16 cellular contexts compared by ENCODE assay signal in the genomic region with DNA sequence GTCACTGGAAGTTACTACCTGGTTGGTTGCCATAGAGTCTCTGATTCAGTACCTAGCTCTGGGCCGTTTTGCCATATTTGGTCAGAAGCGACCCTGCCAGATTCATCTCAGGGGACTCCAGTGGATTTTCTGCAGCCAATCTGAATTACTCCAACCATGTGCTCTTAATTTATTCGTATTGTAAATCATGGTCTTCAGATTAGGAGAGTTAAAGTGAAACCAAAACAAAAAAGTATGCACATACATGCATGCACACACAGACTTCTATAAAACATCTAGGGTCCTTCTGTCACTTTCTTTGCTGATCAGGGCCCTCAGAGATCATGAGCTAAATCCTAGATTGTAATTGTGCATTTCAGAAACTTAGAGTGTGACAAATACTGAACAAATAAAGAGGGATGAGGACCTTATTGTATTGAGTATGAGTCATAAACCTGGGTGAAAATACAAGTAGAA.
DNase-seq lines count a peak whose midpoint lies in the region; ATAC-seq and TF ChIP-seq lines count a peak whose summit lies in the region.
"Had no signal": no experiment of that assay in that cellular context is flagged by ENCODE, and none has a peak within 500 bp of the region (broad histone marks: within the 10 kb centered on the region; RNA-seq: fewer than 3 reads in every experiment).

No MANE protein-coding gene starts in this region.

- H3K79me2 ChIP-seq in ACC112 (ENCODE audit: control insufficient read depth, insufficient read depth, low read length, unreplicated experiment) (no peaks in the 10 kb centered on the region), OCI-LY3 (ENCODE audit: low read length) (no peaks in the 10 kb centered on the region), fibroblast of lung (ENCODE audit: control insufficient read depth, insufficient read depth, low read length) (no peaks in the 10 kb centered on the region)

- no peaks in the 10 kb centered on the region for H3K36me3 ChIP-seq in ACC112 (ENCODE audit: insufficient read depth, low read length)
- no peaks in the 10 kb centered on the region for H3K36me3 ChIP-seq in OCI-LY3 (replicated peaks; ENCODE audit: low read depth, low read length)
- no peaks in the 10 kb centered on the region for H3K36me3 ChIP-seq in fibroblast of lung (ENCODE audit: control insufficient read depth, insufficient read depth, low read length)
- H3K36me3 ChIP-seq: gastrocnemius medialis had no signal

- H3K4me3 ChIP-seq in ACC112 (ENCODE audit: low read depth, low read length) = peak overlapping the region; percentile 67
- H3K4me3 ChIP-seq in OCI-LY3 (ENCODE audit: low read length) = no peak overlapping the region
- peak overlapping the region in 2 of 4 experiments; percentile 1 to 13 for H3K4me3 ChIP-seq in fibroblast of lung (replicated peaks in 1 of 4; ENCODE audit: control extremely low read depth in 1 of 4, insufficient read depth in 1 of 4, low read depth in 3 of 4, low read length in 4 of 4)
- H3K4me3 ChIP-seq: dorsolateral prefrontal cortex, gastrocnemius medialis had no signal

- H3K27ac ChIP-seq in ACC112 (ENCODE audit: low read depth, low read length) (no peak overlapping the region), OCI-LY3 (ENCODE audit: low read length) (no peak overlapping the region), fibroblast of lung (ENCODE audit: insufficient read depth, low read length) (no peak overlapping the region)
- H3K27ac ChIP-seq: gastrocnemius medialis had no signal

- H3K9ac ChIP-seq in OCI-LY3 (ENCODE audit: low read length) = no peak overlapping the region
- no peak overlapping the region for H3K9ac ChIP-seq in fibroblast of lung (ENCODE audit: insufficient read depth, low read length)

- H3K4me1 ChIP-seq in ACC112 (ENCODE audit: control insufficient read depth, insufficient read depth, low read length, unreplicated experiment) (peaks cover 15% of the 10 kb centered on the region), OCI-LY3 (ENCODE audit: low read length) (no peaks in the 10 kb centered on the region), fibroblast of lung (ENCODE audit: control insufficient read depth, extremely low read depth, insufficient read depth, low read length) (peaks cover 2% of the 10 kb centered on the region)
- H3K4me1 ChIP-seq: gastrocnemius medialis had no signal

- H2AFZ ChIP-seq in ACC112 (ENCODE audit: low read length, unreplicated experiment) = peak overlapping the region; percentile 93
- peak overlapping the region; percentile 10; the same call in 1 of the 2 replicates for H2AFZ ChIP-seq in OCI-LY3 (ENCODE audit: low read depth, low read length)
- H2AFZ ChIP-seq in fibroblast of lung (ENCODE audit: low read length) = peak overlapping the region; percentile 29

- TF ChIP-seq CTCF in OCI-LY3 (IDR thresholded peaks at IDR 0.05; ENCODE audit: low read depth, low read length) (no peak), fibroblast of lung (conservative IDR thresholded peaks at IDR 0.05 in 1 of 2, IDR thresholded peaks at IDR 0.05 in 1 of 2; ENCODE audit: low read depth in 1 of 2, low read length in 2 of 2) (no peak)

- H4K20me1 ChIP-seq in OCI-LY3 (ENCODE audit: insufficient read depth, low read length) (no peaks in the 10 kb centered on the region), fibroblast of lung (ENCODE audit: control insufficient read depth, extremely low read depth, insufficient read depth, low read length) (no peaks in the 10 kb centered on the region)

- intact Hi-C loops in posterior vena cava (cut with DNase I) = no loop called here

- H3K4me2 ChIP-seq in OCI-LY3 (ENCODE audit: low read length) (peak overlapping the region; percentile 4; the same call in 1 of the 2 replicates), fibroblast of lung (ENCODE audit: extremely low read depth, insufficient read depth, low read length) (peak overlapping the region; percentile 58)

- H3K27me3 ChIP-seq in ACC112 (ENCODE audit: insufficient read depth, low read length) (no peaks in the 10 kb centered on the region), OCI-LY3 (ENCODE audit: low read depth, low read length) (no peaks in the 10 kb centered on the region), fibroblast of lung (ENCODE audit: control insufficient read depth, insufficient read depth, low read length) (no peaks in the 10 kb centered on the region)
- H3K27me3 ChIP-seq: dorsolateral prefrontal cortex, gastrocnemius medialis had no signal

- H3K9me3 ChIP-seq in OCI-LY3 (ENCODE audit: insufficient read depth, low read length) (no peaks in the 10 kb centered on the region), fibroblast of lung (ENCODE audit: control insufficient read depth, insufficient read depth, low read depth, low read length) (no peaks in the 10 kb centered on the region)
- H3K9me3 ChIP-seq: gastrocnemius medialis had no signal

- ATAC-seq in GM21717 (IDR thresholded peaks at IDR 0.05; ENCODE audit: unreplicated experiment) (peak; percentile 58), GM21737 (IDR thresholded peaks at IDR 0.05; ENCODE audit: unreplicated experiment) (no peak), GM18873 (IDR thresholded peaks at IDR 0.05; ENCODE audit: low FRiP score, unreplicated experiment) (no peak)
- ATAC-seq: gastrocnemius medialis had no signal

- DNase-seq in fibroblast of lung (ENCODE audit: low read depth in 2 of 2) (peak in 1 of 2 donors; percentile 27), NCI-H1436 (lab: John Stamatoyannopoulos, UW) (no peak), posterior vena cava (ENCODE audit: low spot score) (no peak)
- DNase-seq: AML-193, aorta, dorsolateral prefrontal cortex, gastrocnemius medialis, immature natural killer cell, KBM-7, NCI-H1694, NCI-H526 had no signal

Comparison
In these comparisons a context has a peak if more than half of its experiments do, and no peak if none do; other contexts are left out.
1. H2AFZ ChIP-seq: peak in every context shown above with its lines; median percentile 93 in ACC112; 29 in fibroblast of lung; 10 in OCI-LY3.